ENCODE assay signal across 24 cellular contexts in genomic region chr3:8900065-8900464, GRCh38.
DNase-seq lines count a peak whose midpoint lies in the region; ATAC-seq and TF ChIP-seq lines count a peak whose summit lies in the region.
"Had no signal": no experiment of that assay in that cellular context is flagged by ENCODE, and none has a peak within 500 bp of the region (broad histone marks: within the 10 kb centered on the region; RNA-seq: fewer than 3 reads in every experiment).

No MANE protein-coding gene starts in this region.

- no peak overlapping the region for H2AFZ ChIP-seq in PC-3 (ENCODE audit: low read length)
- H2AFZ ChIP-seq: parathyroid adenoma had no signal

- no peak overlapping the region for H3K4me2 ChIP-seq in PC-3 (ENCODE audit: low read length)

- TF ChIP-seq CTCF in cardiac muscle cell (IDR thresholded peaks at IDR 0.05; ENCODE audit: low read depth, low read length) (no peak), right atrium auricular region (IDR thresholded peaks at IDR 0.05) (no peak), PC-3 (conservative IDR thresholded peaks at IDR 0.05; ENCODE audit: low read depth, low read length) (peak; percentile 44; the same call in 1 of the 2 replicates), fibroblast of mammary gland (conservative IDR thresholded peaks at IDR 0.05; ENCODE audit: control insufficient read depth, insufficient read depth, low read depth, low read length) (no peak), ovary (IDR thresholded peaks at IDR 0.05) (no peak), WERI-Rb-1 (IDR thresholded peaks at IDR 0.05; ENCODE audit: low read depth, low read length) (no peak)

- no peak for TF ChIP-seq EP300 in ovary (IDR thresholded peaks at IDR 0.05)

- no peak for TF ChIP-seq POLR2A in ovary (IDR thresholded peaks at IDR 0.05)

- H3K4me1 ChIP-seq in cardiac muscle cell (ENCODE audit: low read depth) (peaks cover 28% of the 10 kb centered on the region), right atrium auricular region (no peaks in the 10 kb centered on the region), PC-3 (ENCODE audit: insufficient read depth, low read length) (no peaks in the 10 kb centered on the region), ovary (ENCODE audit: insufficient read depth) (no peaks in the 10 kb centered on the region)
- H3K4me1 ChIP-seq: parathyroid adenoma, sigmoid colon, upper lobe of right lung had no signal

- CTCF ChIA-PET in PC-3 (lab: Charles Lee): no interaction called here

- H3F3A ChIP-seq in PC-3 (ENCODE audit: low read length, unreplicated experiment): no peaks in the 10 kb centered on the region

- intact Hi-C loops in PC-3 (cut with micrococcal nuclease) (loop anchor here (2.0 to 10.0 kb wide), 2 partner anchors 131 to 235 kb away; partner anchors contain the start of gene OXTR), ovary (cut with DNase I) (no loop called here)

- H3K9ac ChIP-seq in PC-3 (ENCODE audit: low read length): no peak overlapping the region
- H3K9ac ChIP-seq: parathyroid adenoma had no signal

- H3K9me3 ChIP-seq in cardiac muscle cell (ENCODE audit: low read depth): no peaks in the 10 kb centered on the region
- H3K9me3 ChIP-seq in right atrium auricular region: no peaks in the 10 kb centered on the region
- no peaks in the 10 kb centered on the region for H3K9me3 ChIP-seq in PC-3 (ENCODE audit: low read length)
- H3K9me3 ChIP-seq in ovary: no peaks in the 10 kb centered on the region
- no peaks in the 10 kb centered on the region for H3K9me3 ChIP-seq in WERI-Rb-1 (ENCODE audit: severe bottlenecking)
- H3K9me3 ChIP-seq: sigmoid colon, upper lobe of right lung had no signal

- H3K27me3 ChIP-seq in cardiac muscle cell: no peaks in the 10 kb centered on the region
- no peaks in the 10 kb centered on the region for H3K27me3 ChIP-seq in right atrium auricular region
- H3K27me3 ChIP-seq in PC-3 (ENCODE audit: low read length): no peaks in the 10 kb centered on the region
- no peaks in the 10 kb centered on the region for H3K27me3 ChIP-seq in ovary
- H3K27me3 ChIP-seq in WERI-Rb-1 (ENCODE audit: insufficient read depth, low read depth, severe bottlenecking): no peaks in the 10 kb centered on the region
- H3K27me3 ChIP-seq: sigmoid colon, upper lobe of right lung had no signal

- 42 to 45% (median 43%) methylated on average over 1 of the region's 1 CpG for WGBS in ovary, 3 donors

- BruUV-seq in PC-3 (replicated peaks; lab: Mats Ljungman, UMichigan): no TSS peak

- no peaks in the 10 kb centered on the region for H3K9me2 ChIP-seq in PC-3 (replicated peaks; ENCODE audit: low read length)

- POLR2A ChIA-PET in PC-3 (lab: Charles Lee; ENCODE audit: unreplicated experiment): no interaction called here

- peak overlapping the region; percentile 36 for H3K27ac ChIP-seq in cardiac muscle cell
- H3K27ac ChIP-seq in right atrium auricular region: no peak overlapping the region
- H3K27ac ChIP-seq in PC-3 (ENCODE audit: low read length): no peak overlapping the region
- no peak overlapping the region for H3K27ac ChIP-seq in ovary
- no peak overlapping the region for H3K27ac ChIP-seq in WERI-Rb-1
- H3K27ac ChIP-seq: parathyroid adenoma, sigmoid colon, upper lobe of right lung had no signal

- no peak overlapping the region for H3K4me3 ChIP-seq in cardiac muscle cell
- H3K4me3 ChIP-seq in right atrium auricular region: no peak overlapping the region
- H3K4me3 ChIP-seq in PC-3 (ENCODE audit: low read length): no peak overlapping the region
- no peak overlapping the region for H3K4me3 ChIP-seq in fibroblast of mammary gland (ENCODE audit: control insufficient read depth, low read depth, low read length)
- no peak overlapping the region for H3K4me3 ChIP-seq in ovary
- no peak overlapping the region for H3K4me3 ChIP-seq in WERI-Rb-1 (ENCODE audit: low read depth, low read length)
- H3K4me3 ChIP-seq: sigmoid colon, upper lobe of right lung had no signal

- no peaks in the 10 kb centered on the region for H3K79me2 ChIP-seq in PC-3 (ENCODE audit: low read length)
- H3K79me2 ChIP-seq: parathyroid adenoma had no signal

- H3K36me3 ChIP-seq in cardiac muscle cell (no peaks in the 10 kb centered on the region), right atrium auricular region (no peaks in the 10 kb centered on the region), PC-3 (ENCODE audit: low read depth, low read length) (peaks cover 37% of the 10 kb centered on the region), ovary (no peaks in the 10 kb centered on the region), WERI-Rb-1 (peaks cover 12% of the 10 kb centered on the region)

- DNase-seq in cardiac muscle cell (ENCODE audit: low read depth in 1 of 2, low spot score in 1 of 2) (peak in 1 of 2 donors; percentile 52), right atrium auricular region (ENCODE audit: low spot score) (no peak), PC-3 (peak; percentile 14), fibroblast of mammary gland (ENCODE audit: low read depth) (peak; percentile 8), ovary (no peak), WERI-Rb-1 (no peak)
- DNase-seq in stimulated activated CD4-positive, alpha-beta T cell treated with anti-CD3 and anti-CD28 coated beads, Interleukin-2, amount 100 ng/mL, for 24 hours: no peak
- no peak for DNase-seq in activated CD8-positive, alpha-beta memory T cell treated with anti-CD3 and anti-CD28 coated beads, Interleukin-2, amount 50 U/mL, for 48 hours
- DNase-seq: activated CD4-positive, alpha-beta T cell treated with anti-CD3 and anti-CD28 coated beads for 4 hours; activated CD8-positive, alpha-beta memory T cell treated with anti-CD3 and anti-CD28 coated beads, Interleukin-2, amount 10 ng/mL, durations not matched to agents 7 days and 5 days; CD4-positive, alpha-beta memory T cell; effector CD4-positive, alpha-beta T cell; erythroblast; left cardiac atrium; natural killer cell; NCI-H1417 treated with DMSO at 0.1 percent for 48 hours; NCI-H2107; NCI-H510A; sigmoid colon; substantia nigra; upper lobe of right lung had no signal

- no peaks in the 10 kb centered on the region for H4K20me1 ChIP-seq in PC-3 (ENCODE audit: low read length)

- peak; percentile 37; the same call in 1 of the 2 replicates for ATAC-seq in PC-3
- ATAC-seq: activated CD8-positive, alpha-beta memory T cell treated with anti-CD3 and anti-CD28 coated beads, Interleukin-2, amount 10 ng/mL, durations not matched to agents 7 days and 5 days; activated naive CD4-positive, alpha-beta T cell treated with anti-CD3 and anti-CD28 coated beads, Interleukin-2, amount 50 U/mL, for 72 hours; activated T-helper 17 cell treated with anti-CD3 and anti-CD28 coated beads, Interleukin-2, amount 50 U/mL, for 72 hours; natural killer cell; upper lobe of right lung had no signal

Comparison
In these comparisons a context has a peak if more than half of its experiments do, and no peak if none do; other contexts are left out.
1. DNase-seq: peak in PC-3 (single experiment) and fibroblast of mammary gland (single experiment); none in right atrium auricular region (single experiment), stimulated activated CD4-positive, alpha-beta T cell treated with anti-CD3 and anti-CD28 coated beads, Interleukin-2, amount 100 ng/mL, for 24 hours (0 of 2), ovary (0 of 5), activated CD8-positive, alpha-beta memory T cell treated with anti-CD3 and anti-CD28 coated beads, Interleukin-2, amount 50 U/mL, for 48 hours (single experiment) and WERI-Rb-1 (single experiment).